In genomic region chr2:240435955-240436625, GRCh38 we compare ENCODE assay signal across 9 cellular contexts. TPM values are rescaled to one million over a fixed set of nuclear protein-coding genes. Genes with fewer than 3 reads are reported as not detected.
DNase-seq lines count a peak whose midpoint lies in the region; ATAC-seq and FAIRE-seq lines count a peak whose summit lies in the region.
"Had no signal": no experiment of that assay in that cellular context is flagged by ENCODE, and none has a peak within 500 bp of the region (broad histone marks: within the 10 kb centered on the region; RNA-seq: fewer than 3 reads in every experiment).

No MANE protein-coding gene starts in this region.

- H3K36me3 ChIP-seq in iPS DF 6.9 (ENCODE audit: control insufficient read depth, insufficient read depth, low read length): no peaks in the 10 kb centered on the region
- H3K36me3 ChIP-seq in small intestine (ENCODE audit: control insufficient read depth in 2 of 2, insufficient read depth in 2 of 2, low read length in 2 of 2): no peaks in the 10 kb centered on the region

- peak overlapping the region; percentile 80 for H3K4me3 ChIP-seq in iPS DF 6.9 (ENCODE audit: low read length)
- peak overlapping the region; percentile 45 to 71 for H3K4me3 ChIP-seq in small intestine (ENCODE audit: low read depth in 1 of 2, low read length in 2 of 2)

- H3K4me1 Mint-ChIP-seq in activated T-helper 2 cell treated with anti-CD3 and anti-CD28 coated beads, Interferon-gamma antibody, Interleukin-2, Interleukin-4, amounts not matched to agents 10 μg/mL and 5 μg/mL and 100 μg/mL, durations not matched to agents 14 hours and 24 hours and 36 hours (ENCODE audit: low read depth): peaks cover 9% of the 10 kb centered on the region

- no peak for FAIRE-seq in small intestine (lab: Jason Lieb, UNC)

- H3K9me3 ChIP-seq in iPS DF 6.9 (ENCODE audit: control insufficient read depth, insufficient read depth, low read length) (no peaks in the 10 kb centered on the region), small intestine (ENCODE audit: control insufficient read depth, low read depth) (no peaks in the 10 kb centered on the region)

- peak; percentile 19 for ATAC-seq in HG03159 (IDR thresholded peaks at IDR 0.05; ENCODE audit: unreplicated experiment)
- no peak for ATAC-seq in HG02870 (IDR thresholded peaks at IDR 0.05; ENCODE audit: unreplicated experiment)

- no CpG with 5 or more reads among the region's 86 CpGs for WGBS in iPS DF 6.9 (ENCODE audit: insufficient coverage, insufficient read length)
- 0 to 1% (median 0%) methylated on average over 62 to 86 of the region's 86 CpGs for WGBS in small intestine, 3 donors

- no peaks in the 10 kb centered on the region for H3K9me3 Mint-ChIP-seq in activated T-helper 2 cell treated with anti-CD3 and anti-CD28 coated beads, Interferon-gamma antibody, Interleukin-2, Interleukin-4, amounts not matched to agents 10 μg/mL and 5 μg/mL and 100 μg/mL, durations not matched to agents 14 hours and 24 hours and 36 hours

- peak overlapping the region; percentile 72 for H3K4me3 Mint-ChIP-seq in activated T-helper 2 cell treated with anti-CD3 and anti-CD28 coated beads, Interferon-gamma antibody, Interleukin-2, Interleukin-4, amounts not matched to agents 10 μg/mL and 5 μg/mL and 100 μg/mL, durations not matched to agents 14 hours and 24 hours and 36 hours (ENCODE audit: low read depth)

- no peaks in the 10 kb centered on the region for H3K36me3 Mint-ChIP-seq in activated T-helper 2 cell treated with anti-CD3 and anti-CD28 coated beads, Interferon-gamma antibody, Interleukin-2, Interleukin-4, amounts not matched to agents 10 μg/mL and 5 μg/mL and 100 μg/mL, durations not matched to agents 14 hours and 24 hours and 36 hours (ENCODE audit: low read depth)
- H3K36me3 Mint-ChIP-seq: CD4-positive, CD25-positive, alpha-beta regulatory T cell had no signal

- H3K27ac ChIP-seq in iPS DF 6.9 (ENCODE audit: low read length) (no peak overlapping the region), small intestine (ENCODE audit: low read depth in 1 of 2, low read length in 1 of 2) (peak overlapping the region in 1 of 2 donors; percentile 44)

- no peak overlapping the region for H3K27ac Mint-ChIP-seq in activated T-helper 2 cell treated with anti-CD3 and anti-CD28 coated beads, Interferon-gamma antibody, Interleukin-2, Interleukin-4, amounts not matched to agents 10 μg/mL and 5 μg/mL and 100 μg/mL, durations not matched to agents 14 hours and 24 hours and 36 hours
- H3K27ac Mint-ChIP-seq: CD4-positive, CD25-positive, alpha-beta regulatory T cell had no signal

- H3K27me3 ChIP-seq in iPS DF 6.9 (ENCODE audit: control insufficient read depth, insufficient read depth, low read length) (peaks cover 15% of the 10 kb centered on the region), small intestine (ENCODE audit: control insufficient read depth in 2 of 2, insufficient read depth in 2 of 2, low read length in 2 of 2) (peaks cover 7 to 17% of the 10 kb centered on the region in 2 donors)

- peaks cover 15% of the 10 kb centered on the region for H3K27me3 Mint-ChIP-seq in activated T-helper 2 cell treated with anti-CD3 and anti-CD28 coated beads, Interferon-gamma antibody, Interleukin-2, Interleukin-4, amounts not matched to agents 10 μg/mL and 5 μg/mL and 100 μg/mL, durations not matched to agents 14 hours and 24 hours and 36 hours (ENCODE audit: low read depth)

- DNase-seq in NCI-H1105 treated with DMSO at 0.1 percent for 48 hours (lab: John Stamatoyannopoulos, UW) (peak; percentile 7), NCI-H1105 (lab: John Stamatoyannopoulos, UW) (no peak), iPS DF 6.9 (ENCODE audit: low read depth, low spot score) (no peak), small intestine (no peak), inferior parietal cortex (ENCODE audit: extremely low spot score) (no peak)
- DNase-seq in activated T-helper 2 cell treated with anti-CD3 and anti-CD28 coated beads, Interferon-gamma antibody, Interleukin-2, Interleukin-4, amounts not matched to agents 10 μg/mL and 5 μg/mL and 100 μg/mL, durations not matched to agents 14 hours and 24 hours and 36 hours (ENCODE audit: low spot score): no peak

- H3K4me1 ChIP-seq in iPS DF 6.9 (ENCODE audit: control insufficient read depth, insufficient read depth, low read length) (peaks cover 8% of the 10 kb centered on the region), small intestine (ENCODE audit: control insufficient read depth in 2 of 2, insufficient read depth in 1 of 2, low read depth in 1 of 2, low read length in 1 of 2) (peaks cover 2% of the 10 kb centered on the region in 2 donors)

- intact Hi-C loops in activated T-helper 2 cell treated with anti-CD3 and anti-CD28 coated beads, Interferon-gamma antibody, Interleukin-2, Interleukin-4, amounts not matched to agents 10 μg/mL and 5 μg/mL and 100 μg/mL, durations not matched to agents 14 hours and 24 hours and 36 hours (cut with micrococcal nuclease): loop anchor here (2.0 to 10.0 kb wide), 3 partner anchors 51 to 131 kb away; partner anchors contain the start of gene DUSP28

RNA-seq across cellular contexts. Expression of gene GPC1, which starts 0.6 kb away (rescaled TPM):
- 21.9 and 25.6 TPM in 2 replicates for total RNA-seq in activated T-helper 2 cell treated with anti-CD3 and anti-CD28 coated beads, Interferon-gamma antibody, Interleukin-2, Interleukin-4, amounts not matched to agents 10 μg/mL and 5 μg/mL and 100 μg/mL, durations not matched to agents 14 hours and 24 hours and 36 hours
- polyA plus RNA-seq in small intestine: 10 to 100 TPM in 1 of 3 donors, 1 to 10 TPM in 1, under 1 TPM in 1; 0.89 to 15.5 (median 2.7) TPM
